Comparison of ENCODE assay signal across 8 cellular contexts in the genomic region with DNA sequence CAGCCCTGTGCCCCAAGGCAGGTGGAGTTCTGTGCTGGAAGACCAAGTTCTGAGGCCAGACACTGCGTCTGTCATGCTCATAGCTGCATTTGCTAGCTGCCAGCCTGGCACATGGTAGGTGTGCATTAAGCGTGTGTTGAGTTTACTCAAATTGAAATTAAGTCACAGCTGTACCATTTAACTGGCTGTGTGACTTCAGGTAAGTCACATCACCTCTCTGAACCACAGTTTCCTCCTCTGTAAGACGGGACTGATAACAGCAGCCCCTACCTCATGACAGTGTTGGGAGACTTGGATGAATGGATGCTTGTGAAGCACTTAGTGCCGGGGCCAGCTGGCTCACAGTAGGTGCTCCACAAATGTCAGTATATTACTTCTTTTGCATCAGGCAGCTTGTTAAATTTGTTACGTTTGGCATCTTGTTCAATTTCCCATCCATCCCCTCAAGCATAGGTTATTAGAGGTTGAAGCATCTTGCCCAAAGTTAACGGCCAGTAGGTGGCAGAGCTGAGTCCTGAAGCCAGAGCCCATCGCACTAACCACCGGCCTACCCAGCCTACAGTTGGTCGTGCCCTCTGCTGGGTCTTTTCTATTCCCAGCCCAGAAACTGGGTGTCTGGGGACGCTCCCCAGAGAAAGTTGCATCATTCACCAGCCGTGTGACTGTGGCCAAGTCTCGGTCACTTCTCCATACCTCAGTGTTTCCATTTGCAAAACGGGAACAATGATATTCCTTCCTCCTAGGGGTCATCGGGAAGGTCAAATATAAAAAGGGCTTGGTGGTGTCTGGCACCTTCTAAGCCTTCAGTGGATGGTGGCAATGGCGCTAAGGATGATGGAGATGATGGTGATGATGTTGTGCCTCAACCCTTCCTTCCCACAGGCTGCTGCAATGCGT. TPM values are rescaled to one million over a fixed set of nuclear protein-coding genes. Genes with fewer than 3 reads are reported as not detected.
A peak's percentile ranks its signal among the peaks of the same experiment; 100 is the strongest.
DNase-seq lines count a peak whose midpoint lies in the region; ATAC-seq and TF ChIP-seq lines count a peak whose summit lies in the region.

No MANE protein-coding gene starts in this region.

- no peak overlapping the region for H3K27ac ChIP-seq in CD4-positive, alpha-beta T cell (ENCODE audit: low read depth, low read length)
- H3K27ac ChIP-seq in iPS DF 6.9 (ENCODE audit: low read length): no peak overlapping the region

- H3K9ac ChIP-seq in adipocyte (ENCODE audit: low read length): no peak overlapping the region

- CTCF ChIA-PET in CD4-positive, alpha-beta T cell (lab: Charles Lee): no interaction called here

- POLR2A ChIA-PET in CD4-positive, alpha-beta T cell (lab: Charles Lee): no interaction called here

- no CpG with 5 or more reads among the region's 16 CpGs for WGBS in iPS DF 6.9 (ENCODE audit: insufficient coverage, insufficient read length)

- no peaks in the 10 kb centered on the region for H3K9me3 Mint-ChIP-seq in CD4-positive, alpha-beta T cell

- no peaks in the 10 kb centered on the region for H3K27me3 Mint-ChIP-seq in CD4-positive, alpha-beta T cell

- H3K9me3 ChIP-seq in CD4-positive, alpha-beta T cell (ENCODE audit: control insufficient read depth, low read length): no peaks in the 10 kb centered on the region
- H3K9me3 ChIP-seq in adipocyte (ENCODE audit: control insufficient read depth, low read length) (no peaks in the 10 kb centered on the region), iPS DF 6.9 (ENCODE audit: control insufficient read depth, insufficient read depth, low read length) (no peaks in the 10 kb centered on the region)

- H3K36me3 Mint-ChIP-seq in CD4-positive, alpha-beta T cell (ENCODE audit: low read depth): no peaks in the 10 kb centered on the region

- TF ChIP-seq CTCF in CD4-positive, alpha-beta T cell (IDR thresholded peaks at IDR 0.05): peak; percentile 60

- no peaks in the 10 kb centered on the region for H3K4me1 Mint-ChIP-seq in CD4-positive, alpha-beta T cell (ENCODE audit: low read depth)

- H3K4me3 Mint-ChIP-seq in CD4-positive, alpha-beta T cell: no peak overlapping the region

- no peak overlapping the region for H3K4me3 ChIP-seq in adipocyte (ENCODE audit: low read length)
- H3K4me3 ChIP-seq in iPS DF 6.9 (ENCODE audit: low read length): no peak overlapping the region

- no peaks in the 10 kb centered on the region for H3K36me3 ChIP-seq in adipocyte (ENCODE audit: control insufficient read depth, insufficient read depth, low read length, severe bottlenecking)
- no peaks in the 10 kb centered on the region for H3K36me3 ChIP-seq in iPS DF 6.9 (ENCODE audit: control insufficient read depth, insufficient read depth, low read length)

- H3K27ac Mint-ChIP-seq in CD4-positive, alpha-beta T cell: no peak overlapping the region

- H3K4me1 ChIP-seq in adipocyte (ENCODE audit: control insufficient read depth, insufficient read depth, low read length): no peaks in the 10 kb centered on the region
- no peaks in the 10 kb centered on the region for H3K4me1 ChIP-seq in iPS DF 6.9 (ENCODE audit: control insufficient read depth, insufficient read depth, low read length)

- no peaks in the 10 kb centered on the region for H3K27me3 ChIP-seq in CD4-positive, alpha-beta T cell (ENCODE audit: control insufficient read depth, insufficient read depth, low read length)
- H3K27me3 ChIP-seq in adipocyte (replicated peaks; ENCODE audit: control insufficient read depth, insufficient read depth, low read length) (peaks cover 8% of the 10 kb centered on the region), iPS DF 6.9 (ENCODE audit: control insufficient read depth, insufficient read depth, low read length) (no peaks in the 10 kb centered on the region)

- peak; percentile 61 for ATAC-seq in CD4-positive, alpha-beta T cell (ENCODE audit: poor library complexity)
- no peak for ATAC-seq in HG03280 (IDR thresholded peaks at IDR 0.05; ENCODE audit: unreplicated experiment)

- intact Hi-C loops in CD4-positive, alpha-beta T cell (cut with DNase I, micrococcal nuclease): loop anchor here (1.0 to 10.0 kb wide), 4 partner anchors 67 to 500 kb away; a partner anchor contains a TSS

- peak; percentile 42 to 59 (median 50) for DNase-seq in CD4-positive, alpha-beta T cell
- DNase-seq in HuH-7.5 (ENCODE audit: low spot score): peak; percentile 36
- DNase-seq in T follicular helper cell (ENCODE audit: low read depth): peak; percentile 46
- DNase-seq in adipocyte (ENCODE audit: low read depth): peak; percentile 28
- DNase-seq in iPS DF 6.9 (ENCODE audit: low read depth, low spot score): peak; percentile 54
- peak; percentile 46 to 75 (median 55) for DNase-seq in stimulated activated CD4-positive, alpha-beta T cell treated with anti-CD3 and anti-CD28 coated beads, TNF-alpha, amount 100 ng/mL, for 48 hours (ENCODE audit: low read depth in 3 of 3)
- DNase-seq in NCI-H226: no peak

RNA-seq across cellular contexts. Expression of a gene that starts 4.5 kb away (rescaled TPM):
- not detected for total RNA-seq in CD4-positive, alpha-beta T cell

RNA-seq across cellular contexts. Expression of a gene that starts 27.0 kb away (rescaled TPM):
- total RNA-seq in CD4-positive, alpha-beta T cell: 10 to 100 TPM; 21.1 to 24.2 TPM
